In genomic region chr10:61899045-61899444, GRCh38 we compare ENCODE assay signal across 9 cellular contexts. TPM values are rescaled to one million over a fixed set of nuclear protein-coding genes. Genes with fewer than 3 reads are reported as not detected.
DNase-seq lines count a peak whose midpoint lies in the region; TF ChIP-seq lines count a peak whose summit lies in the region.
"Had no signal": no experiment of that assay in that cellular context is flagged by ENCODE, and none has a peak within 500 bp of the region (broad histone marks: within the 10 kb centered on the region; RNA-seq: fewer than 3 reads in every experiment).

No MANE protein-coding gene starts in this region.

- H3K27ac ChIP-seq in HEK293 (ENCODE audit: extremely low read depth, low read depth, low read length) (peak overlapping the region; percentile 100), caudate nucleus (ENCODE audit: low read depth, low read length) (no peak overlapping the region)
- H3K27ac ChIP-seq: cardiac muscle cell had no signal

- no peaks in the 10 kb centered on the region for H3K27me3 Mint-ChIP-seq in activated CD4-positive, alpha-beta memory T cell treated with anti-CD3 and anti-CD28 coated beads, Interleukin-2, amount 10 ng/mL, durations not matched to agents 7 days and 5 days

- peak overlapping the region; percentile 94 for H3K4me3 Mint-ChIP-seq in activated CD4-positive, alpha-beta memory T cell treated with anti-CD3 and anti-CD28 coated beads, Interleukin-2, amount 10 ng/mL, durations not matched to agents 7 days and 5 days

- H3K9me3 Mint-ChIP-seq in activated CD4-positive, alpha-beta memory T cell treated with anti-CD3 and anti-CD28 coated beads, Interleukin-2, amount 10 ng/mL, durations not matched to agents 7 days and 5 days, result no peaks in the 10 kb centered on the region

- peaks cover 13% of the 10 kb centered on the region for H3K36me3 Mint-ChIP-seq in activated CD4-positive, alpha-beta memory T cell treated with anti-CD3 and anti-CD28 coated beads, Interleukin-2, amount 10 ng/mL, durations not matched to agents 7 days and 5 days (ENCODE audit: low read depth)

- POLR2A ChIA-PET in HEK293 (lab: Yijun Ruan, JAX), result no interaction called here
- POLR2A ChIA-PET in activated CD4-positive, alpha-beta memory T cell treated with anti-CD3 and anti-CD28 coated beads, Interleukin-2, amount 10 ng/mL, durations not matched to agents 7 days and 5 days (lab: Charles Lee), result interaction anchor here (0.8 to 11.5 kb wide), 30 partner anchors 14 to 1370 kb away, joined by 3 to 785 read pairs (median 10); partner anchors contain the start of gene ADO

- CTCF ChIA-PET in HEK293 (lab: Yijun Ruan, JAX), result interaction anchor here (0.5 to 1.8 kb wide), 9 partner anchors 119 to 1067 kb away, joined by 3 to 6 read pairs (median 4); no protein-coding TSS in a partner anchor
- CTCF ChIA-PET in activated CD4-positive, alpha-beta memory T cell treated with anti-CD3 and anti-CD28 coated beads, Interleukin-2, amount 10 ng/mL, durations not matched to agents 7 days and 5 days (lab: Charles Lee), result interaction anchor here (0.6 to 7.8 kb wide), 12 partner anchors 34 to 366 kb away, joined by 3 to 81 read pairs (median 6); no protein-coding TSS in a partner anchor

- peaks cover 30% of the 10 kb centered on the region for H3K4me1 Mint-ChIP-seq in activated CD4-positive, alpha-beta memory T cell treated with anti-CD3 and anti-CD28 coated beads, Interleukin-2, amount 10 ng/mL, durations not matched to agents 7 days and 5 days

- TF ChIP-seq CTCF in HEK293 (tag by site-specific recombination; IDR thresholded peaks at IDR 0.05), result no peak

- no peaks in the 10 kb centered on the region for H3K9me3 ChIP-seq in HEK293 (ENCODE audit: control insufficient read depth, insufficient read depth, low read depth, low read length)

- no peaks in the 10 kb centered on the region for H3K36me3 ChIP-seq in HEK293 (ENCODE audit: control insufficient read depth in 2 of 2, insufficient read depth in 1 of 2, low read length in 2 of 2)
- H3K36me3 ChIP-seq: cardiac muscle cell had no signal

- DNase-seq in AML-193 (lab: John Stamatoyannopoulos, UW), result peak; percentile 31 to 36
- DNase-seq in activated CD4-positive, alpha-beta memory T cell treated with anti-CD3 and anti-CD28 coated beads, Interleukin-2, amount 10 ng/mL, durations not matched to agents 7 days and 5 days, result no peak
- DNase-seq in kidney tubule cell (ENCODE audit: low spot score), result peak; percentile 32
- no peak for DNase-seq in stimulated activated CD4-positive, alpha-beta T cell treated with anti-CD3 and anti-CD28 coated beads, Interleukin-4, amount 100 ng/mL, for 24 hours
- no peak for DNase-seq in caudate nucleus (lab: John Stamatoyannopoulos, UW)
- no peak for DNase-seq in cerebellum (ENCODE audit: low spot score)
- DNase-seq in cerebellar nuclear complex (lab: John Stamatoyannopoulos, UW), result no peak

- H3K27ac Mint-ChIP-seq in activated CD4-positive, alpha-beta memory T cell treated with anti-CD3 and anti-CD28 coated beads, Interleukin-2, amount 10 ng/mL, durations not matched to agents 7 days and 5 days, result peak overlapping the region; percentile 98

- peaks cover 13% of the 10 kb centered on the region for H3K4me1 ChIP-seq in HEK293 (ENCODE audit: control insufficient read depth, insufficient read depth, low read length)

- H3K4me3 ChIP-seq in HEK293 (ENCODE audit: low read depth, low read length), result peak overlapping the region; percentile 21

TF ChIP-seq in HEK293, 187 proteins besides CTCF, POLR2A, EP300 and RAD21:
- TF ChIP-seq ZNF10 (tag by site-specific recombination; IDR thresholded peaks at IDR 0.05) (peak; percentile 59; the same call in 1 of the 2 replicates), ZNF394 (tag by site-specific recombination; IDR thresholded peaks at IDR 0.05; ENCODE audit: borderline replicate concordance) (peak; percentile 10; the same call in 1 of the 2 replicates), ZNF600 (tag by site-specific recombination; IDR thresholded peaks at IDR 0.05) (no peak), BCL11A (tag by site-specific recombination; IDR thresholded peaks at IDR 0.05; ENCODE audit: low read depth) (no peak), PRDM6 (tag by site-specific recombination; IDR thresholded peaks at IDR 0.05) (peak; percentile 80), GLI2 (tag by site-specific recombination; IDR thresholded peaks at IDR 0.05; ENCODE audit: borderline replicate concordance, low read depth) (peak; percentile 22; the same call in 1 of the 2 replicates), ZBTB20 (tag by site-specific recombination; IDR thresholded peaks at IDR 0.05) (peak; percentile 38; the same call in 1 of the 2 replicates), ZNF138 (tag by site-specific recombination; IDR thresholded peaks at IDR 0.05; ENCODE audit: borderline replicate concordance) (no peak), ZFP69B (tag by site-specific recombination; IDR thresholded peaks at IDR 0.05) (no peak), ZNF837 (tag by site-specific recombination; IDR thresholded peaks at IDR 0.05) (no peak), TCF7L2 (IDR thresholded peaks at IDR 0.05; ENCODE audit: borderline replicate concordance, low read depth, low read length) (no peak), ZNF423 (tag by site-specific recombination; IDR thresholded peaks at IDR 0.05) (no peak), ZNF335 (tag by site-specific recombination; conservative IDR thresholded peaks at IDR 0.05) (peak; percentile 98), ZFP37 (tag by site-specific recombination; IDR thresholded peaks at IDR 0.05) (no peak)
- TF ChIP-seq, protein P1, sequence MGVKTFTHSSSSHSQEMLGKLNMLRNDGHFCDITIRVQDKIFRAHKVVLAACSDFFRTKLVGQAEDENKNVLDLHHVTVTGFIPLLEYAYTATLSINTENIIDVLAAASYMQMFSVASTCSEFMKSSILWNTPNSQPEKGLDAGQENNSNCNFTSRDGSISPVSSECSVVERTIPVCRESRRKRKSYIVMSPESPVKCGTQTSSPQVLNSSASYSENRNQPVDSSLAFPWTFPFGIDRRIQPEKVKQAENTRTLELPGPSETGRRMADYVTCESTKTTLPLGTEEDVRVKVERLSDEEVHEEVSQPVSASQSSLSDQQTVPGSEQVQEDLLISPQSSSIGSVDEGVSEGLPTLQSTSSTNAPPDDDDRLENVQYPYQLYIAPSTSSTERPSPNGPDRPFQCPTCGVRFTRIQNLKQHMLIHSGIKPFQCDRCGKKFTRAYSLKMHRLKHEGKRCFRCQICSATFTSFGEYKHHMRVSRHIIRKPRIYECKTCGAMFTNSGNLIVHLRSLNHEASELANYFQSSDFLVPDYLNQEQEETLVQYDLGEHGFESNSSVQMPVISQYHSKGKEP (tag by site-specific recombination; IDR thresholded peaks at IDR 0.05), result peak; percentile 98
- TF ChIP-seq, protein P2, sequence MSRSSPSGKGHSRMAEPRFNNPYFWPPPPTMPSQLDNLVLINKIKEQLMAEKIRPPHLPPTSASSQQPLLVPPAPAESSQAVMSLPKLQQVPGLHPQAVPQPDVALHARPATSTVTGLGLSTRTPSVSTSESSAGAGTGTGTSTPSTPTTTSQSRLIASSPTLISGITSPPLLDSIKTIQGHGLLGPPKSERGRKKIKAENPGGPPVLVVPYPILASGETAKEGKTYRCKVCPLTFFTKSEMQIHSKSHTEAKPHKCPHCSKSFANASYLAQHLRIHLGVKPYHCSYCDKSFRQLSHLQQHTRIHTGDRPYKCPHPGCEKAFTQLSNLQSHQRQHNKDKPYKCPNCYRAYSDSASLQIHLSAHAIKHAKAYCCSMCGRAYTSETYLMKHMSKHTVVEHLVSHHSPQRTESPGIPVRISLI (tag by site-specific recombination; IDR thresholded peaks at IDR 0.05), result peak; percentile 60; the same call in 1 of the 2 replicates

RNA-seq across cellular contexts. Expression of gene ARID5B, which starts 2.5 kb away (rescaled TPM):
- total RNA-seq in activated CD4-positive, alpha-beta memory T cell treated with anti-CD3 and anti-CD28 coated beads, Interleukin-2, amount 10 ng/mL, durations not matched to agents 7 days and 5 days, result 10 to 100 TPM; 71.1 to 73.9 TPM
- 27.4 TPM for total RNA-seq in cerebellum

Comparison
In these comparisons a context has a peak if more than half of its experiments do, and no peak if none do; other contexts are left out.
1. DNase-seq: peak in AML-193 (2 of 2) and kidney tubule cell (single experiment); none in activated CD4-positive, alpha-beta memory T cell treated with anti-CD3 and anti-CD28 coated beads, Interleukin-2, amount 10 ng/mL, durations not matched to agents 7 days and 5 days (single experiment), stimulated activated CD4-positive, alpha-beta T cell treated with anti-CD3 and anti-CD28 coated beads, Interleukin-4, amount 100 ng/mL, for 24 hours (single experiment), caudate nucleus (0 of 61), cerebellum (single experiment) and cerebellar nuclear complex (0 of 2).